Comparison of ENCODE assay signal across 20 cellular contexts in the genomic region with DNA sequence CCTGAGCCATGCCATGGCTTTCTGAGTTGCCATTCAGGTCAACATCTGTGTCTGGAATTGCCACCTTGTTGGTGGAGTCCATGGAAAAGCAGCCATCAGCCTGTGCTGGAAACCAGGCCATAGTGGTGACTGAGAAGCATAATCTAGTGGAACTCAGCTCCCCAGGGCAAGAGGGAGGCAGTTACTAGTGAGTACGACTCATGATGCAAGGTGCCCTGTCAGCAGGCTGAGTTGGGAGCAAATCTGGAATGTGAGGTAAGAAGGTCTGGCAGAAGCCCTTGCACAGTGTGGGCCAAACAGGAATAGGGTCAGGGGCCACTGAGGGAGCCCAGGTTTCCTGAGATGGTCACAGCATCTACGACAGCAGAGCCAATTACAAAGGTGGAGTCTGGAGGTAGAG. TPM values are rescaled to one million over a fixed set of nuclear protein-coding genes. Genes with fewer than 3 reads are reported as not detected.
"Had no signal": no experiment of that assay in that cellular context is flagged by ENCODE, and none has a peak within 500 bp of the region (broad histone marks: within the 10 kb centered on the region; RNA-seq: fewer than 3 reads in every experiment).

No MANE protein-coding gene starts in this region.

- H3K27ac ChIP-seq: breast epithelium, lower lobe of right lung, sigmoid colon, thyroid gland had no signal

- H3K4me1 ChIP-seq: breast epithelium, lower lobe of right lung, sigmoid colon, thyroid gland had no signal

- H3K9me3 Mint-ChIP-seq: activated naive CD8-positive, alpha-beta T cell treated with anti-CD3 and anti-CD28 coated beads, Interleukin-2, amount 50 U/mL, for 24 hours; activated T-helper 17 cell treated with anti-CD3 and anti-CD28 coated beads, Interleukin-2, amount 50 U/mL, for 72 hours; endodermal cell; T-cell had no signal

- DNase-seq: activated CD4-positive, CD25-positive, alpha-beta regulatory T cell treated with anti-CD3 and anti-CD28 coated beads, Interleukin-2, amount 50 U/mL, for 72 hours; activated naive CD4-positive, alpha-beta T cell treated with Interleukin-2 at 50 U/mL for 16 hours; activated naive CD8-positive, alpha-beta T cell treated with anti-CD3 and anti-CD28 coated beads, Interleukin-2, amount 50 U/mL, for 24 hours; aorta; endodermal cell; head of caudate nucleus; left colon; lower lobe of right lung; midbrain; sigmoid colon; stimulated activated CD4-positive, alpha-beta T cell treated with anti-CD3 and anti-CD28 coated beads, Interleukin-1b, Interleukin-23, amount 100 ng/mL, for 48 hours; T-cell; T-helper 9 cell; thyroid gland had no signal

- H3K4me1 Mint-ChIP-seq: activated naive CD8-positive, alpha-beta T cell treated with anti-CD3 and anti-CD28 coated beads, Interleukin-2, amount 50 U/mL, for 24 hours; activated T-helper 17 cell treated with anti-CD3 and anti-CD28 coated beads, Interleukin-2, amount 50 U/mL, for 72 hours; endodermal cell; T-cell had no signal

- H3K36me3 Mint-ChIP-seq: T-cell had no signal

- H3K27ac Mint-ChIP-seq: activated naive CD8-positive, alpha-beta T cell treated with anti-CD3 and anti-CD28 coated beads, Interleukin-2, amount 50 U/mL, for 24 hours; activated T-helper 17 cell treated with anti-CD3 and anti-CD28 coated beads, Interleukin-2, amount 50 U/mL, for 72 hours; endodermal cell; T-cell had no signal

- H3K27me3 ChIP-seq: breast epithelium, sigmoid colon, thyroid gland had no signal

- ATAC-seq: activated naive CD8-positive, alpha-beta T cell treated with anti-CD3 and anti-CD28 coated beads, Interleukin-2, amount 50 U/mL, for 24 hours; activated T-helper 17 cell treated with anti-CD3 and anti-CD28 coated beads, Interleukin-2, amount 50 U/mL, for 72 hours; lower lobe of right lung; T-cell had no signal

- H3K4me3 Mint-ChIP-seq: activated naive CD8-positive, alpha-beta T cell treated with anti-CD3 and anti-CD28 coated beads, Interleukin-2, amount 50 U/mL, for 24 hours; activated T-helper 17 cell treated with anti-CD3 and anti-CD28 coated beads, Interleukin-2, amount 50 U/mL, for 72 hours; endodermal cell; T-cell had no signal

RNA-seq across cellular contexts. Expression of gene SULT1C2, which starts 37.1 kb away (rescaled TPM):
- total RNA-seq: activated T-helper 17 cell treated with anti-CD3 and anti-CD28 coated beads, Interleukin-2, amount 50 U/mL, for 72 hours; dermis microvascular lymphatic vessel endothelial cell; fibroblast of villous mesenchyme had no signal
- polyA plus RNA-seq: aorta, neural cell had no signal

RNA-seq across cellular contexts. Expression of gene SULT1C4, which starts 52.0 kb away (rescaled TPM):
- total RNA-seq: activated T-helper 17 cell treated with anti-CD3 and anti-CD28 coated beads, Interleukin-2, amount 50 U/mL, for 72 hours; myocyte; T-cell had no signal
- polyA plus RNA-seq: neural cell had no signal
